Comparison of ENCODE assay signal across 12 cellular contexts in genomic region chr5:17269201-17269600, GRCh38. TPM values are rescaled to one million over a fixed set of nuclear protein-coding genes. Genes with fewer than 3 reads are reported as not detected.
DNase-seq lines count a peak whose midpoint lies in the region; ATAC-seq, FAIRE-seq and TF ChIP-seq lines count a peak whose summit lies in the region.
"Had no signal": no experiment of that assay in that cellular context is flagged by ENCODE, and none has a peak within 500 bp of the region (broad histone marks: within the 10 kb centered on the region; RNA-seq: fewer than 3 reads in every experiment).

No MANE protein-coding gene starts in this region.

- TF ChIP-seq CTCF in A549 (IDR thresholded peaks at IDR 0.05) (no peak), nephron progenitor cell (IDR thresholded peaks at IDR 0.05) (no peak)

- no peaks in the 10 kb centered on the region for H3K9me3 ChIP-seq in A549

- H3K36me3 Mint-ChIP-seq in activated CD8-positive, alpha-beta memory T cell treated with anti-CD3 and anti-CD28 coated beads, Interleukin-2, amount 10 ng/mL, durations not matched to agents 7 days and 5 days = no peaks in the 10 kb centered on the region
- H3K36me3 Mint-ChIP-seq in activated T-cell treated with anti-CD3 and anti-CD28 coated beads, Interleukin-2, amount 50 U/mL, for 72 hours (ENCODE audit: insufficient read depth in 2 of 2) = no peaks in the 10 kb centered on the region
- peaks cover 71% of the 10 kb centered on the region for H3K36me3 Mint-ChIP-seq in nephron progenitor cell (ENCODE audit: low read depth)

- ATAC-seq in A549 (no peak; a peak in 1 of 6 replicates), GM19395 (IDR thresholded peaks at IDR 0.05; ENCODE audit: unreplicated experiment) (peak; percentile 87), HG02840 (IDR thresholded peaks at IDR 0.05; ENCODE audit: low FRiP score, unreplicated experiment) (peak; percentile 59), HG03571 (IDR thresholded peaks at IDR 0.05; ENCODE audit: unreplicated experiment) (peak; percentile 64)
- no peak for ATAC-seq in activated CD8-positive, alpha-beta memory T cell treated with anti-CD3 and anti-CD28 coated beads, Interleukin-2, amount 10 ng/mL, durations not matched to agents 7 days and 5 days
- ATAC-seq in activated T-cell treated with anti-CD3 and anti-CD28 coated beads, Interleukin-2, amount 50 U/mL, for 72 hours (replicated peaks in 1 of 2) = no peak

- no peak overlapping the region for H3K4me3 ChIP-seq in A549

- POLR2A ChIA-PET in A549 (lab: Yijun Ruan, JAX) = no interaction called here

- no peak overlapping the region for H3K4me3 Mint-ChIP-seq in activated CD8-positive, alpha-beta memory T cell treated with anti-CD3 and anti-CD28 coated beads, Interleukin-2, amount 10 ng/mL, durations not matched to agents 7 days and 5 days
- no peak overlapping the region for H3K4me3 Mint-ChIP-seq in activated T-cell treated with anti-CD3 and anti-CD28 coated beads, Interleukin-2, amount 50 U/mL, for 72 hours
- H3K4me3 Mint-ChIP-seq in nephron progenitor cell = no peak overlapping the region

- FAIRE-seq in A549 (lab: Jason Lieb, UNC) = no peak
- FAIRE-seq: small intestine had no signal

- peak overlapping the region; percentile 16; the same call in 1 of the 3 replicates for H3K4me2 ChIP-seq in A549

- TF ChIP-seq POLR2A in A549 (IDR thresholded peaks at IDR 0.05; ENCODE audit: low read length) = no peak

- WGBS in A549 (ENCODE audit: missing lambda C conversion rate) = 84% methylated on average over 6 of the region's 6 CpGs

- peaks cover 88% of the 10 kb centered on the region for H3K4me1 ChIP-seq in A549

- H3K4me1 Mint-ChIP-seq in activated CD8-positive, alpha-beta memory T cell treated with anti-CD3 and anti-CD28 coated beads, Interleukin-2, amount 10 ng/mL, durations not matched to agents 7 days and 5 days = no peaks in the 10 kb centered on the region
- H3K4me1 Mint-ChIP-seq in activated T-cell treated with anti-CD3 and anti-CD28 coated beads, Interleukin-2, amount 50 U/mL, for 72 hours (ENCODE audit: low read depth) = no peaks in the 10 kb centered on the region
- peaks cover 5% of the 10 kb centered on the region for H3K4me1 Mint-ChIP-seq in nephron progenitor cell

- H3K27me3 Mint-ChIP-seq in activated CD8-positive, alpha-beta memory T cell treated with anti-CD3 and anti-CD28 coated beads, Interleukin-2, amount 10 ng/mL, durations not matched to agents 7 days and 5 days = no peaks in the 10 kb centered on the region
- no peaks in the 10 kb centered on the region for H3K27me3 Mint-ChIP-seq in activated T-cell treated with anti-CD3 and anti-CD28 coated beads, Interleukin-2, amount 50 U/mL, for 72 hours (ENCODE audit: low read depth)
- no peaks in the 10 kb centered on the region for H3K27me3 Mint-ChIP-seq in nephron progenitor cell (ENCODE audit: low read depth, poor library complexity)

- no peak for TF ChIP-seq EP300 in A549 (IDR thresholded peaks at IDR 0.05)

- H3K9me3 Mint-ChIP-seq in activated CD8-positive, alpha-beta memory T cell treated with anti-CD3 and anti-CD28 coated beads, Interleukin-2, amount 10 ng/mL, durations not matched to agents 7 days and 5 days (ENCODE audit: low read depth) = no peaks in the 10 kb centered on the region
- no peaks in the 10 kb centered on the region for H3K9me3 Mint-ChIP-seq in activated T-cell treated with anti-CD3 and anti-CD28 coated beads, Interleukin-2, amount 50 U/mL, for 72 hours
- peaks cover 19% of the 10 kb centered on the region for H3K9me3 Mint-ChIP-seq in nephron progenitor cell

- no peak for TF ChIP-seq RAD21 in A549 (conservative IDR thresholded peaks at IDR 0.05 in 1 of 2, IDR thresholded peaks at IDR 0.05 in 1 of 2)

- no peak for DNase-seq in A549 (ENCODE audit: low read depth in 1 of 2, low spot score in 1 of 2)
- no peak for DNase-seq in NCI-H82 (lab: John Stamatoyannopoulos, UW)
- no peak for DNase-seq in activated CD8-positive, alpha-beta memory T cell treated with anti-CD3 and anti-CD28 coated beads, Interleukin-2, amount 10 ng/mL, durations not matched to agents 7 days and 5 days
- DNase-seq in activated T-cell treated with anti-CD3 and anti-CD28 coated beads, Interleukin-2, amount 50 U/mL, for 72 hours = no peak
- DNase-seq in nephron progenitor cell = no peak
- DNase-seq: activated CD4-positive, alpha-beta T cell treated with anti-CD3 and anti-CD28 coated beads for 4 hours; DND-41; MM.1S; small intestine had no signal

- CTCF ChIA-PET in A549 (lab: Yijun Ruan, JAX) = interaction anchor here (0.9 to 1.5 kb wide), 4 partner anchors 10 to 53 kb away, joined by 3 to 7 read pairs (median 4); no protein-coding TSS in a partner anchor
- CTCF ChIA-PET in activated CD8-positive, alpha-beta memory T cell treated with anti-CD3 and anti-CD28 coated beads, Interleukin-2, amount 10 ng/mL, durations not matched to agents 7 days and 5 days (lab: Charles Lee) = no interaction called here

- H3K27ac Mint-ChIP-seq in activated CD8-positive, alpha-beta memory T cell treated with anti-CD3 and anti-CD28 coated beads, Interleukin-2, amount 10 ng/mL, durations not matched to agents 7 days and 5 days = no peak overlapping the region
- no peak overlapping the region for H3K27ac Mint-ChIP-seq in activated T-cell treated with anti-CD3 and anti-CD28 coated beads, Interleukin-2, amount 50 U/mL, for 72 hours
- H3K27ac Mint-ChIP-seq in nephron progenitor cell = no peak overlapping the region

- no peak overlapping the region for H3K27ac ChIP-seq in A549

TF ChIP-seq in A549, 52 proteins besides CTCF, POLR2A, EP300 and RAD21:
- TF ChIP-seq TFCP2L1 (CRISPR knock-in tag; IDR thresholded peaks at IDR 0.05) (0 out of 2 replicates have a peak, but pooled peaks have one; percentile 8), RFX5 (IDR thresholded peaks at IDR 0.05) (no peak)
TF ChIP-seq in A549: peak in this region for 1.

RNA-seq across cellular contexts. Expression of gene BASP1, which starts 51.8 kb away (rescaled TPM):
- polyA plus RNA-seq in A549 (2011; rRNA removed) = 369 and 454 TPM in 2 replicates
- 308 and 386 TPM in 2 replicates for polyA plus RNA-seq in A549 (2012; cell fraction: cytosol; rRNA removed)
- 121 and 135 TPM in 2 replicates for polyA plus RNA-seq in A549 (2012; cell fraction: nucleus; rRNA removed)
- 381 to 414 TPM (median 391 TPM) in 3 replicates for polyA plus RNA-seq in A549 (2017; fragmentation: RNase III; extraction: RNeasy Plus Mini Kit Qiagen cat#74134 plus additional on column Dnase treatment)
- 48.8 and 53.9 TPM in 2 replicates for polyA minus RNA-seq in A549 (2011; rRNA and poly(A)+ RNA removed)
- under 1 TPM in 1 of 2 experiments, not detected in 1; 0.75 TPM for total RNA-seq in activated CD8-positive, alpha-beta memory T cell treated with anti-CD3 and anti-CD28 coated beads, Interleukin-2, amount 10 ng/mL, durations not matched to agents 7 days and 5 days
- total RNA-seq in activated T-cell treated with anti-CD3 and anti-CD28 coated beads, Interleukin-2, amount 50 U/mL, for 72 hours = 1 to 10 TPM; 1.2 to 1.8 TPM

Comparison
In these comparisons a context has a peak if more than half of its experiments do, and no peak if none do; other contexts are left out.
1. ATAC-seq: peak in GM19395 (single experiment), HG02840 (single experiment) and HG03571 (single experiment); none in A549 (0 of 2), activated CD8-positive, alpha-beta memory T cell treated with anti-CD3 and anti-CD28 coated beads, Interleukin-2, amount 10 ng/mL, durations not matched to agents 7 days and 5 days (single experiment) and activated T-cell treated with anti-CD3 and anti-CD28 coated beads, Interleukin-2, amount 50 U/mL, for 72 hours (0 of 2).